Comparison of ENCODE assay signal across 10 cellular contexts in genomic region chr2:238286551-238286950, GRCh38. TPM values are rescaled to one million over a fixed set of nuclear protein-coding genes. Genes with fewer than 3 reads are reported as not detected.
A peak's percentile ranks its signal among the peaks of the same experiment; 100 is the strongest.
DNase-seq lines count a peak whose midpoint lies in the region; ATAC-seq, FAIRE-seq and TF ChIP-seq lines count a peak whose summit lies in the region.
"Had no signal": no experiment of that assay in that cellular context is flagged by ENCODE, and none has a peak within 500 bp of the region (broad histone marks: within the 10 kb centered on the region; RNA-seq: fewer than 3 reads in every experiment).

No MANE protein-coding gene starts in this region.

- peaks cover 11% of the 10 kb centered on the region for H4K20me1 ChIP-seq in OCI-LY7 (ENCODE audit: insufficient read depth, low read length)

- H3K79me1 ChIP-seq in neuronal stem cell (ENCODE audit: low read depth, low read length): peaks cover 1% of the 10 kb centered on the region

- no peak overlapping the region for H3K14ac ChIP-seq in neuronal stem cell (ENCODE audit: low read length)

- H3K4me1 ChIP-seq in OCI-LY7 (ENCODE audit: insufficient read depth, low read length, poor library complexity, severe bottlenecking) (peaks cover 36% of the 10 kb centered on the region), neuronal stem cell (ENCODE audit: control insufficient read depth in 2 of 2, insufficient read depth in 1 of 2, low read depth in 1 of 2, low read length in 2 of 2) (peaks cover 35 to 43% of the 10 kb centered on the region in 2 donors)

- no peak overlapping the region for H3K18ac ChIP-seq in neuronal stem cell (ENCODE audit: low read length)

- H3K27me3 ChIP-seq in neuronal stem cell (ENCODE audit: control insufficient read depth in 3 of 3, insufficient read depth in 3 of 3, low read depth in 1 of 3, low read length in 3 of 3): no peaks in the 10 kb centered on the region

- no peak overlapping the region for H4K8ac ChIP-seq in neuronal stem cell (ENCODE audit: low read depth, low read length)

- no peak overlapping the region for H2BK12ac ChIP-seq in neuronal stem cell (ENCODE audit: low read length)

- intact Hi-C loops in OCI-LY7 (cut with micrococcal nuclease; ENCODE audit: unreplicated experiment): no loop called here
- intact Hi-C loops in natural killer cell (cut with micrococcal nuclease): loop anchor here (5.0 to 10.0 kb wide), 2 partner anchors 44 to 322 kb away; partner anchors contain the start of genes HES6 and UBE2F

- no TSS peak for BruUV-seq in OCI-LY7 (replicated peaks; lab: Mats Ljungman, UMichigan)

- H3K9me2 ChIP-seq in OCI-LY7 (ENCODE audit: insufficient read depth, low read length): no peaks in the 10 kb centered on the region

- H3K9me3 ChIP-seq in OCI-LY7 (ENCODE audit: low read length): no peaks in the 10 kb centered on the region
- no peaks in the 10 kb centered on the region for H3K9me3 ChIP-seq in neuronal stem cell (replicated peaks in 1 of 2; ENCODE audit: control insufficient read depth in 2 of 2, insufficient read depth in 1 of 2, low read depth in 1 of 2, low read length in 2 of 2)

- no peak overlapping the region for H2BK120ac ChIP-seq in neuronal stem cell (ENCODE audit: low read depth, low read length)

- H3K4ac ChIP-seq in neuronal stem cell (ENCODE audit: low read length): no peak overlapping the region

- H3K27ac Mint-ChIP-seq in natural killer cell: peak overlapping the region; percentile 98 to 99

- no peak for FAIRE-seq in urothelium cell line (lab: Jason Lieb, UNC)
- FAIRE-seq: A204.1, TTC549 had no signal

- no peak overlapping the region for H3K23ac ChIP-seq in neuronal stem cell (ENCODE audit: low read depth, low read length, poor library complexity)

- H3K4me1 Mint-ChIP-seq in natural killer cell: peaks cover 50 to 61% of the 10 kb centered on the region in 2 donors

- H2AFZ ChIP-seq in OCI-LY7 (ENCODE audit: low read length) (no peak overlapping the region), neuronal stem cell (ENCODE audit: low read length) (no peak overlapping the region)

- WGBS in neuronal stem cell (ENCODE audit: extremely low coverage in 2 of 2, insufficient read length in 2 of 2, insufficient replicate concordance in 1 of 2), 2 donors: no CpG with 5 or more reads among the region's 7 CpGs

- DNase-seq in DMS153 (lab: John Stamatoyannopoulos, UW) (peak; percentile 59), DMS153 treated with DMSO at 0.1 percent for 48 hours (lab: John Stamatoyannopoulos, UW; ENCODE audit: unreplicated experiment) (no peak), OCI-LY7 (ENCODE audit: low spot score) (no peak), epithelial cell of esophagus (ENCODE audit: low read depth) (peak; percentile 89), natural killer cell (no peak), urothelium cell line (ENCODE audit: low spot score) (no peak), cortex of kidney (lab: John Stamatoyannopoulos, UW) (no peak), neuronal stem cell (ENCODE audit: low spot score) (no peak)

- H3K79me2 ChIP-seq in OCI-LY7 (ENCODE audit: insufficient read depth, low read depth, low read length): peaks cover 27% of the 10 kb centered on the region

- CTCF ChIA-PET in OCI-LY7 (lab: Charles Lee; ENCODE audit: unreplicated experiment): no interaction called here

- TF ChIP-seq CTCF in OCI-LY7 (conservative IDR thresholded peaks at IDR 0.05; ENCODE audit: low read length) (no peak), epithelial cell of esophagus (IDR thresholded peaks at IDR 0.05; ENCODE audit: insufficient read depth, low read depth, low read length, missing control alignments) (no peak), natural killer cell (IDR thresholded peaks at IDR 0.05) (no peak)

- H3K36me3 ChIP-seq in OCI-LY7 (ENCODE audit: insufficient read depth, low read length): peaks cover 7% of the 10 kb centered on the region; the same call in 1 of the 2 replicates
- no peaks in the 10 kb centered on the region for H3K36me3 ChIP-seq in neuronal stem cell (replicated peaks in 1 of 2; ENCODE audit: control insufficient read depth in 2 of 2, insufficient read depth in 2 of 2, low read length in 2 of 2)

- H3K27me3 Mint-ChIP-seq in natural killer cell (ENCODE audit: low read depth in 2 of 2): no peaks in the 10 kb centered on the region

- H3K4me3 Mint-ChIP-seq in natural killer cell: peak overlapping the region; percentile 84

- H2AK5ac ChIP-seq in neuronal stem cell (ENCODE audit: low read depth, low read length): no peak overlapping the region

- H3K9me3 Mint-ChIP-seq in natural killer cell: no peaks in the 10 kb centered on the region

- no peak overlapping the region for H3K9ac ChIP-seq in neuronal stem cell (ENCODE audit: low read depth, low read length, poor library complexity)

- H3K27ac ChIP-seq in OCI-LY7 (ENCODE audit: low read depth, low read length, poor library complexity, severe bottlenecking) (no peak overlapping the region), neuronal stem cell (replicated peaks; ENCODE audit: low read length) (no peak overlapping the region)

- H4K91ac ChIP-seq in neuronal stem cell (ENCODE audit: low read depth, low read length, poor library complexity): no peak overlapping the region

- POLR2A ChIA-PET in OCI-LY7 (lab: Charles Lee): interaction anchor here (0.6 kb wide), 1 partner anchor 60 kb away, joined by 3 read pairs; no protein-coding TSS in a partner anchor

- H2BK15ac ChIP-seq in neuronal stem cell (ENCODE audit: low read length): no peak overlapping the region

- ATAC-seq in natural killer cell: no peak

- no peaks in the 10 kb centered on the region for H3K36me3 Mint-ChIP-seq in natural killer cell

- H3K4me2 ChIP-seq in OCI-LY7 (ENCODE audit: low read length): peak overlapping the region; percentile 86; the same call in 1 of the 2 replicates
- no peak overlapping the region for H3K4me2 ChIP-seq in neuronal stem cell (ENCODE audit: insufficient read depth, low read length, poor library complexity, severe bottlenecking)

- H3K4me3 ChIP-seq in OCI-LY7 (ENCODE audit: low read depth, low read length, poor library complexity, severe bottlenecking) (no peak overlapping the region), epithelial cell of esophagus (ENCODE audit: low read length) (peak overlapping the region; percentile 93), neuronal stem cell (ENCODE audit: low read length in 2 of 2) (no peak overlapping the region)

- H2BK5ac ChIP-seq in neuronal stem cell (ENCODE audit: low read length): no peak overlapping the region

RNA-seq across cellular contexts. Expression of gene PER2, which starts 1.9 kb away (rescaled TPM):
- total RNA-seq in OCI-LY7 (2014; rRNA removed; shearing (Covaris generic)): 8.4 and 9.7 TPM in 2 replicates
- 18.6 and 20.4 TPM in 2 replicates for total RNA-seq in OCI-LY7 (2022)
- 10 to 100 TPM; 26.3 to 32.9 (median 32.6) TPM for total RNA-seq in natural killer cell
- polyA plus RNA-seq in neuronal stem cell (2013, experiment 1 of 2): 2.4 TPM
- polyA plus RNA-seq in neuronal stem cell (2013, experiment 2 of 2): 2.6 TPM

RNA-seq across cellular contexts. Expression of gene TRAF3IP1, which starts 33.8 kb away (rescaled TPM):
- total RNA-seq in OCI-LY7 (2014; rRNA removed; shearing (Covaris generic)): 4.3 and 8.2 TPM in 2 replicates
- total RNA-seq in OCI-LY7 (2022) (12.8 and 13.8 TPM in 2 replicates), natural killer cell (10 to 100 TPM in 2 of 3 donors, 1 to 10 TPM in 1; 9.7 to 11.9 (median 11.3) TPM)
- 13.8 TPM for polyA plus RNA-seq in neuronal stem cell (2013, experiment 1 of 2)
- polyA plus RNA-seq in neuronal stem cell (2013, experiment 2 of 2): 14.5 TPM

RNA-seq across cellular contexts. Expression of gene HES6, which starts 46.7 kb away (rescaled TPM):
- 13.1 and 20.5 TPM in 2 replicates for total RNA-seq in OCI-LY7 (2014; rRNA removed; shearing (Covaris generic))
- total RNA-seq in OCI-LY7 (2022) (10.9 and 13.8 TPM in 2 replicates), natural killer cell (10 to 100 TPM; 11.3 to 15.4 (median 13.5) TPM)
- polyA plus RNA-seq in neuronal stem cell (2013, experiment 1 of 2): 19.8 TPM
- 18.8 TPM for polyA plus RNA-seq in neuronal stem cell (2013, experiment 2 of 2)

Comparison
In these comparisons a context has a peak if more than half of its experiments do, and no peak if none do; other contexts are left out.
1. DNase-seq: peak in DMS153 (single experiment) and epithelial cell of esophagus (single experiment); none in DMS153 treated with DMSO at 0.1 percent for 48 hours (single experiment), OCI-LY7 (single experiment), natural killer cell (single experiment), urothelium cell line (single experiment), cortex of kidney (single experiment) and neuronal stem cell (single experiment).